In the genomic region with DNA sequence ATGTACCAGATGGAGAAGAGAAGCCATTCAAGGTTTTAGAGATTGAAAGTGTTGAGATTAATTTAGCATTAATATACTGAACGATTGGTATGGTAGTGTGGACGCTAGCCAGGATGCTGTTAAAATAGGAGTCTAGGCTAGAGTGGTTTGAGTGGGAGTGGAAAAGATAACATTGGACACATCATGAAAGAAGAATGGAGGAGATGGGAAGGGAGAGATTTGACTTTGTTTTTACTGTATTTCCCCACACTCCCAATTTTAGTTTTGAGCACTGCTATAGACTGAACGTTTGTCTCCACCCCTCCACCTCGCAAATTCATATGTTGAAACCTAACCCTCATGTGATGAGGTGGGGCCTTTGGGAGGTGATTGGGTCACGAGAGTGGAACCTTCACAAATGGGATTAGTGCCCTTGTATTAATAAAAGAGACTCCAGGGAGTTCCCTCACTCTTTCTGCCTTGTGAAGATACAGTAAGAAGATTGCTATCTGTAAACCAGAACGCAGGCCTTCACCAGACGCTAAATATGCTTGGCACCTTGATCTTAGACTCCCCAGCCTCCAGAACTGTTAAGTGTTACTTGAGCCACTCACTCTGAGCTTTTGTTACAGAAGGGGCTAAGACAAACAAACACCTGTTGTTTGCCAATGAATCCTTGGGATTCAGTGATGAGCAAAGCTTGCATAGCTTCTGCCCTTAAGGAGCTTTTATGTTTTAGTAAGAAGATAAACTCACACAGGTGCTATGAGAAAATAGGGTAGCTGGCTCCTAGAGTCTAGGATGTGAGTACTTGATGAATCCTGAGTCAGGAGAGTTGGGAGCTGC, we compare ENCODE assay signal across 1 cellular context.
TF ChIP-seq lines count a peak whose summit lies in the region.

No MANE protein-coding gene starts in this region.

TF ChIP-seq in GM23338, 12 proteins besides CTCF, POLR2A, EP300 and RAD21 (continued from another document):
- TF ChIP-seq, protein P1, sequence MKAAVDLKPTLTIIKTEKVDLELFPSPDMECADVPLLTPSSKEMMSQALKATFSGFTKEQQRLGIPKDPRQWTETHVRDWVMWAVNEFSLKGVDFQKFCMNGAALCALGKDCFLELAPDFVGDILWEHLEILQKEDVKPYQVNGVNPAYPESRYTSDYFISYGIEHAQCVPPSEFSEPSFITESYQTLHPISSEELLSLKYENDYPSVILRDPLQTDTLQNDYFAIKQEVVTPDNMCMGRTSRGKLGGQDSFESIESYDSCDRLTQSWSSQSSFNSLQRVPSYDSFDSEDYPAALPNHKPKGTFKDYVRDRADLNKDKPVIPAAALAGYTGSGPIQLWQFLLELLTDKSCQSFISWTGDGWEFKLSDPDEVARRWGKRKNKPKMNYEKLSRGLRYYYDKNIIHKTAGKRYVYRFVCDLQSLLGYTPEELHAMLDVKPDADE (IDR thresholded peaks at IDR 0.05): no peak
- TF ChIP-seq ZNF331 (CRISPR knock-in tag; IDR thresholded peaks at IDR 0.05; ENCODE audit: low read depth): no peak
TF ChIP-seq in GM23338: peak in this region for 0.
